Comparison of ENCODE assay signal across 1 cellular context in the genomic region with DNA sequence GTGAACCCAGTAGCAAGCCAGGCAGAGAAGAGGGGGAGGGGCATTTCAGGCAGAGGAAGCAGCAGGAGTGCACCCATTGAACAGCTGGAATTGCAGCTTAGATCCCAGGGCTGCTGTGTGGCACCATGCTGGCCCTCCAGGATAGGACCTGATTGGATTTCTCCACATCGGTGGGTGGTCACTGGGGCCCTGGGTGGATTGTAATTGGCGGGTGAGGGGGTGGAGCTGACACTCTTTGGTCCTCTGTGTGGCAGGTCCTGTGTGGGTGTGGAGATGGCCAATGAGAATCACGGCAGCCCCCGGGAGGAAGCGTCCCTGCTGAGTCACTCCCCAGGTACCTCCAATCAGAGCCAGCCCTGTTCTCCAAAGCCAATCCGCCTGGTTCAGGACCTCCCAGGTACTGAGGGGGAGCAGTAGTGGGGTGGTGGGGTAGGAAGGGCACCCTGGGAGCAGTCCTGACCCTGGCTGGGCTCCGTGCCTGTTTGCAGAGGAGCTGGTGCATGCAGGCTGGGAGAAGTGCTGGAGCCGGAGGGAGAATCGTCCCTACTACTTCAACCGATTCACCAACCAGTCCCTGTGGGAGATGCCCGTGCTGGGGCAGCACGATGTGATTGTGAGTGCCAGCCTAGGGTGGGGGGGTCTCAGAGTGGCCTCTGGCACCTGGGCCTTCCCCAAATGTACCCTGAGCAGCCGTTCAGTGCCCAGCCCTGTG.
TF ChIP-seq lines count a peak whose summit lies in the region.

No MANE protein-coding gene starts in this region.

TF ChIP-seq in GM23338, 12 proteins besides CTCF, POLR2A, EP300 and RAD21:
- peak; percentile 47; the same call in 1 of the 2 replicates for TF ChIP-seq POLR2AphosphoS5 (IDR thresholded peaks at IDR 0.05; ENCODE audit: low read depth)
- no peak for TF ChIP-seq NANOG (IDR thresholded peaks at IDR 0.05; ENCODE audit: borderline replicate concordance)
